In the genomic region with DNA sequence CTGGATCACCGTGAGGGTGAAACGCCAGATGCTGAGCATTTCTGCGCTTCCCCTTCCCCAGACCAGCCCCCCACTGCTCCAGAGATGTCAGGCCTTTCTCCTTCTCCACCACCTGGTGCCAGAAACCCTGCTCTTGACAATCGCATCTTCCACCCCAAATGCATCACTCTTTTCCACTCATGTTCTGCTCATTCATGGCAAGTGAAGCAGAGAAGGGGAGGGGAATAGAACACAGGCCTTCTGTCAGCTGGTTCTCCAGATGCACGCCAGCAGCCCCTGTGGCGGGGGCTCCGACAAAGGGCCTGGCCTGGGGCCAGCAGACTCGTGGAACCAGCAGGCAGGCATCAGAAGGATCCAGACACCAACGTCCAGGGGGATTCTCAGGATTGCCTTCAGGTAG, we compare ENCODE assay signal across 13 cellular contexts.
DNase-seq lines count a peak whose midpoint lies in the region; ATAC-seq and TF ChIP-seq lines count a peak whose summit lies in the region.
"Had no signal": no experiment of that assay in that cellular context is flagged by ENCODE, and none has a peak within 500 bp of the region (broad histone marks: within the 10 kb centered on the region; RNA-seq: fewer than 3 reads in every experiment).

No MANE protein-coding gene starts in this region.

- no peak for ATAC-seq in activated CD8-positive, alpha-beta T cell treated with anti-CD3 and anti-CD28 coated beads for 36 hours

- no peaks in the 10 kb centered on the region for H3K9me3 Mint-ChIP-seq in activated CD8-positive, alpha-beta T cell treated with anti-CD3 and anti-CD28 coated beads for 36 hours
- H3K9me3 Mint-ChIP-seq: activated B cell treated with CpG ODN at 0.5 μM for 24 hours had no signal

- intact Hi-C loops in activated CD8-positive, alpha-beta T cell treated with anti-CD3 and anti-CD28 coated beads for 36 hours (cut with micrococcal nuclease): no loop called here

- H3K9me3 ChIP-seq in BE2C (no peaks in the 10 kb centered on the region), muscle layer of colon (ENCODE audit: low read length) (no peaks in the 10 kb centered on the region)
- H3K9me3 ChIP-seq: prostate gland had no signal

- peak overlapping the region; percentile 54 for H3K27ac ChIP-seq in muscle layer of colon (ENCODE audit: low read depth, low read length)
- H3K27ac ChIP-seq: prostate gland had no signal

- no peak for TF ChIP-seq CTCF in BE2C (IDR thresholded peaks at IDR 0.05; ENCODE audit: low read depth, low read length)
- TF ChIP-seq CTCF in activated CD8-positive, alpha-beta T cell treated with anti-CD3 and anti-CD28 coated beads for 36 hours (IDR thresholded peaks at IDR 0.05): no peak

- H3K27me3 Mint-ChIP-seq in activated CD8-positive, alpha-beta T cell treated with anti-CD3 and anti-CD28 coated beads for 36 hours: no peaks in the 10 kb centered on the region
- H3K27me3 Mint-ChIP-seq: activated B cell treated with CpG ODN at 0.5 μM for 24 hours had no signal

- peak overlapping the region; percentile 58 for H3K27ac Mint-ChIP-seq in activated CD8-positive, alpha-beta T cell treated with anti-CD3 and anti-CD28 coated beads for 36 hours
- H3K27ac Mint-ChIP-seq: activated B cell treated with CpG ODN at 0.5 μM for 24 hours had no signal

- CTCF ChIA-PET in activated CD8-positive, alpha-beta T cell treated with anti-CD3 and anti-CD28 coated beads for 36 hours (lab: Charles Lee): no interaction called here

- peak overlapping the region; percentile 52 for H3K4me3 Mint-ChIP-seq in activated CD8-positive, alpha-beta T cell treated with anti-CD3 and anti-CD28 coated beads for 36 hours
- H3K4me3 Mint-ChIP-seq: activated B cell treated with CpG ODN at 0.5 μM for 24 hours had no signal

- H3K27me3 ChIP-seq in BE2C: no peaks in the 10 kb centered on the region
- no peaks in the 10 kb centered on the region for H3K27me3 ChIP-seq in H7 (ENCODE audit: control insufficient read depth, insufficient read depth, low read length)
- H3K27me3 ChIP-seq in muscle layer of colon (ENCODE audit: control insufficient read depth in 1 of 2, insufficient read depth in 2 of 2, low read length in 2 of 2): no peaks in the 10 kb centered on the region

- peaks cover 7% of the 10 kb centered on the region for H3K36me3 Mint-ChIP-seq in activated CD8-positive, alpha-beta T cell treated with anti-CD3 and anti-CD28 coated beads for 36 hours (ENCODE audit: low read depth)

- peak; percentile 93 for DNase-seq in BE2C
- DNase-seq in H7: peak; percentile 56
- DNase-seq in activated CD8-positive, alpha-beta T cell treated with anti-CD3 and anti-CD28 coated beads for 36 hours: no peak
- no peak for DNase-seq in glomerular visceral epithelial cell (ENCODE audit: extremely low spot score)
- no peak for DNase-seq in NCI-H510A (lab: John Stamatoyannopoulos, UW)
- DNase-seq in GM03348 (ENCODE audit: low spot score): no peak
- DNase-seq in kidney glomerular epithelial cell (lab: John Stamatoyannopoulos, UW): no peak
- DNase-seq: activated B cell treated with CpG ODN at 0.5 μM for 24 hours, cerebellar nuclear complex, EL, NCI-H526 treated with DMSO at 0.1 percent for 48 hours had no signal

- H3K36me3 ChIP-seq in BE2C (no peaks in the 10 kb centered on the region), H7 (replicated peaks; ENCODE audit: control insufficient read depth, insufficient read depth, low read length) (no peaks in the 10 kb centered on the region), muscle layer of colon (ENCODE audit: insufficient read depth, low read length) (no peaks in the 10 kb centered on the region)
- H3K36me3 ChIP-seq: prostate gland had no signal

- H3K9ac ChIP-seq in muscle layer of colon (ENCODE audit: low read length): no peak overlapping the region

- H3K4me1 Mint-ChIP-seq in activated CD8-positive, alpha-beta T cell treated with anti-CD3 and anti-CD28 coated beads for 36 hours (ENCODE audit: low read depth): peaks cover 28% of the 10 kb centered on the region

- peaks cover 16% of the 10 kb centered on the region for H3K4me1 ChIP-seq in BE2C
- peaks cover 66% of the 10 kb centered on the region for H3K4me1 ChIP-seq in muscle layer of colon (ENCODE audit: insufficient read depth, low read length)
- H3K4me1 ChIP-seq: prostate gland had no signal

- POLR2A ChIA-PET in activated CD8-positive, alpha-beta T cell treated with anti-CD3 and anti-CD28 coated beads for 36 hours (lab: Charles Lee): no interaction called here

- no peak overlapping the region for H3K4me3 ChIP-seq in BE2C (ENCODE audit: low read depth, low read length)
- no peak overlapping the region for H3K4me3 ChIP-seq in H7 (ENCODE audit: insufficient read depth, low read depth, low read length)
- peak overlapping the region in 1 of 2 donors; percentile 32 for H3K4me3 ChIP-seq in muscle layer of colon (ENCODE audit: low read depth in 1 of 2, low read length in 2 of 2)
- H3K4me3 ChIP-seq: prostate gland had no signal

Comparison
In these comparisons a context has a peak if more than half of its experiments do, and no peak if none do; other contexts are left out.
1. DNase-seq: peak in BE2C (single experiment) and H7 (single experiment); none in activated CD8-positive, alpha-beta T cell treated with anti-CD3 and anti-CD28 coated beads for 36 hours (single experiment), glomerular visceral epithelial cell (single experiment), NCI-H510A (single experiment), GM03348 (single experiment) and kidney glomerular epithelial cell (single experiment).